ENCODE assay signal across 19 cellular contexts in genomic region chr4:150355858-150356455, GRCh38.
"Had no signal": no experiment of that assay in that cellular context is flagged by ENCODE, and none has a peak within 500 bp of the region (broad histone marks: within the 10 kb centered on the region; RNA-seq: fewer than 3 reads in every experiment).

No MANE protein-coding gene starts in this region.

- ATAC-seq: activated naive CD8-positive, alpha-beta T cell treated with anti-CD3 and anti-CD28 coated beads, Interleukin-2, amount 50 U/mL, for 24 hours; left ventricle myocardium superior; natural killer cell treated with Interleukin-12 subunit alpha and Interleukin-12 subunit beta and Interleukin-15 and Interleukin-18, amount 100 ng/mL, for 72 hours; sciatic nerve; stimulated activated naive B cell treated with anti-CD40 and anti-IgM and Interleukin-4, amounts not matched to agents 10 μg/mL and 1 μg/mL and 100 μg/mL, for 72 hours had no signal

- H3K36me3 Mint-ChIP-seq: activated CD4-positive, alpha-beta memory T cell treated with anti-CD3 and anti-CD28 coated beads for 36 hours; activated naive CD4-positive, alpha-beta T cell treated with anti-CD3 and anti-CD28 coated beads, Interleukin-2, amount 10 ng/mL, durations not matched to agents 7 days and 5 days; natural killer cell treated with Interleukin-12 subunit alpha and Interleukin-12 subunit beta and Interleukin-15 and Interleukin-18, amount 100 ng/mL, for 72 hours had no signal

- H3K27ac ChIP-seq: upper lobe of left lung had no signal

- H3K4me3 Mint-ChIP-seq: activated CD4-positive, alpha-beta memory T cell treated with anti-CD3 and anti-CD28 coated beads for 36 hours; activated naive CD4-positive, alpha-beta T cell treated with anti-CD3 and anti-CD28 coated beads, Interleukin-2, amount 10 ng/mL, durations not matched to agents 7 days and 5 days; activated naive CD8-positive, alpha-beta T cell treated with anti-CD3 and anti-CD28 coated beads, Interleukin-2, amount 50 U/mL, for 24 hours; natural killer cell treated with Interleukin-12 subunit alpha and Interleukin-12 subunit beta and Interleukin-15 and Interleukin-18, amount 100 ng/mL, for 72 hours; stimulated activated naive B cell treated with anti-CD40 and anti-IgM and Interleukin-4, amounts not matched to agents 10 μg/mL and 1 μg/mL and 100 μg/mL, for 72 hours had no signal

- H3K9me3 Mint-ChIP-seq: activated CD4-positive, alpha-beta memory T cell treated with anti-CD3 and anti-CD28 coated beads for 36 hours; activated naive CD4-positive, alpha-beta T cell treated with anti-CD3 and anti-CD28 coated beads, Interleukin-2, amount 10 ng/mL, durations not matched to agents 7 days and 5 days; activated naive CD8-positive, alpha-beta T cell treated with anti-CD3 and anti-CD28 coated beads, Interleukin-2, amount 50 U/mL, for 24 hours; natural killer cell treated with Interleukin-12 subunit alpha and Interleukin-12 subunit beta and Interleukin-15 and Interleukin-18, amount 100 ng/mL, for 72 hours; stimulated activated naive B cell treated with anti-CD40 and anti-IgM and Interleukin-4, amounts not matched to agents 10 μg/mL and 1 μg/mL and 100 μg/mL, for 72 hours had no signal

- DNase-seq: activated CD4-positive, alpha-beta memory T cell treated with anti-CD3 and anti-CD28 coated beads for 36 hours; activated CD4-positive, alpha-beta T cell treated with anti-CD3 and anti-CD28 coated beads for 48 hours; activated naive CD4-positive, alpha-beta T cell treated with anti-CD3 and anti-CD28 coated beads, Interleukin-2, amount 10 ng/mL, durations not matched to agents 7 days and 5 days; activated naive CD8-positive, alpha-beta T cell treated with anti-CD3 and anti-CD28 coated beads, Interleukin-2, amount 50 U/mL, for 24 hours; activated T-cell treated with anti-CD3 and anti-CD28 coated beads, Interleukin-2, amount 50 U/mL, for 48 hours; cortex of kidney; left ventricle myocardium superior; mammary epithelial cell; nucleus accumbens; posterior cingulate gyrus; stimulated activated CD4-positive, alpha-beta T cell treated with anti-CD3 and anti-CD28 coated beads, Interleukin-15, amount 100 ng/mL, for 24 hours; stimulated activated CD8-positive, alpha-beta memory T cell treated with anti-CD3 and anti-CD28 coated beads, Interleukin-4, amount 100 ng/mL, for 48 hours; stimulated activated naive B cell treated with anti-CD40 and anti-IgM and Interleukin-4, amounts not matched to agents 10 μg/mL and 1 μg/mL and 100 μg/mL, for 72 hours; SW 1271; T-helper 2 cell; upper lobe of left lung had no signal

- H3K4me2 ChIP-seq: smooth muscle cell had no signal

- H3K36me3 ChIP-seq: upper lobe of left lung had no signal

- H3K9me3 ChIP-seq: upper lobe of left lung had no signal

- H3K27ac Mint-ChIP-seq: activated CD4-positive, alpha-beta memory T cell treated with anti-CD3 and anti-CD28 coated beads for 36 hours; activated naive CD4-positive, alpha-beta T cell treated with anti-CD3 and anti-CD28 coated beads, Interleukin-2, amount 10 ng/mL, durations not matched to agents 7 days and 5 days; activated naive CD8-positive, alpha-beta T cell treated with anti-CD3 and anti-CD28 coated beads, Interleukin-2, amount 50 U/mL, for 24 hours; natural killer cell treated with Interleukin-12 subunit alpha and Interleukin-12 subunit beta and Interleukin-15 and Interleukin-18, amount 100 ng/mL, for 72 hours; stimulated activated naive B cell treated with anti-CD40 and anti-IgM and Interleukin-4, amounts not matched to agents 10 μg/mL and 1 μg/mL and 100 μg/mL, for 72 hours had no signal

- H3K4me1 Mint-ChIP-seq: activated naive CD4-positive, alpha-beta T cell treated with anti-CD3 and anti-CD28 coated beads, Interleukin-2, amount 10 ng/mL, durations not matched to agents 7 days and 5 days; activated naive CD8-positive, alpha-beta T cell treated with anti-CD3 and anti-CD28 coated beads, Interleukin-2, amount 50 U/mL, for 24 hours had no signal

- H3K27me3 Mint-ChIP-seq: activated CD4-positive, alpha-beta memory T cell treated with anti-CD3 and anti-CD28 coated beads for 36 hours; activated naive CD4-positive, alpha-beta T cell treated with anti-CD3 and anti-CD28 coated beads, Interleukin-2, amount 10 ng/mL, durations not matched to agents 7 days and 5 days; activated naive CD8-positive, alpha-beta T cell treated with anti-CD3 and anti-CD28 coated beads, Interleukin-2, amount 50 U/mL, for 24 hours; natural killer cell treated with Interleukin-12 subunit alpha and Interleukin-12 subunit beta and Interleukin-15 and Interleukin-18, amount 100 ng/mL, for 72 hours; stimulated activated naive B cell treated with anti-CD40 and anti-IgM and Interleukin-4, amounts not matched to agents 10 μg/mL and 1 μg/mL and 100 μg/mL, for 72 hours had no signal

- H3K27me3 ChIP-seq: upper lobe of left lung had no signal

- H3K4me3 ChIP-seq: smooth muscle cell, upper lobe of left lung had no signal
